21 cellular contexts compared by ENCODE assay signal in genomic region chr9:71925834-71926233, GRCh38. TPM values are rescaled to one million over a fixed set of nuclear protein-coding genes. Genes with fewer than 3 reads are reported as not detected.
DNase-seq lines count a peak whose midpoint lies in the region; ATAC-seq and FAIRE-seq lines count a peak whose summit lies in the region.
"Had no signal": no experiment of that assay in that cellular context is flagged by ENCODE, and none has a peak within 500 bp of the region (broad histone marks: within the 10 kb centered on the region; RNA-seq: fewer than 3 reads in every experiment).

No MANE protein-coding gene starts in this region.

- H3K4me1 ChIP-seq in HUES64 (ENCODE audit: insufficient read depth, low read length) = peaks cover 45% of the 10 kb centered on the region

- H3K27me3 ChIP-seq in HUES64 (ENCODE audit: insufficient read depth, low read length) = no peaks in the 10 kb centered on the region

- 0 out of 2 replicates have a peak overlapping the region, but pooled peaks have one; percentile 0 for H3K27ac ChIP-seq in HUES64 (ENCODE audit: low read depth, low read length)
- H3K27ac ChIP-seq: C4-2B, HL-60, KMS-11 had no signal

- peaks cover 9% of the 10 kb centered on the region; the same call in 1 of the 2 replicates for H3K36me3 ChIP-seq in HUES64 (ENCODE audit: insufficient read depth, low read length)

- H3K9ac ChIP-seq in HUES64 (ENCODE audit: low read depth, low read length) = no peak overlapping the region; the same call in 1 of the 2 replicates
- H3K9ac ChIP-seq: KMS-11 had no signal

- no peak for ATAC-seq in GM21423 (IDR thresholded peaks at IDR 0.05; ENCODE audit: unreplicated experiment)
- ATAC-seq: HCT116 had no signal

- peak; percentile 11 for FAIRE-seq in GM19239 (lab: Jason Lieb, UNC)
- FAIRE-seq: A204.1, GM12891 had no signal

- no peaks in the 10 kb centered on the region for H3K9me3 ChIP-seq in HUES64 (ENCODE audit: insufficient read depth, low read depth, low read length)

- no peak overlapping the region for H3K4me3 ChIP-seq in HUES64 (ENCODE audit: low read length)

- peak; percentile 80 for DNase-seq in COLO829 (ENCODE audit: low spot score)
- no peak for DNase-seq in GM19239 (ENCODE audit: insufficient read length, low spot score)
- DNase-seq in pons (ENCODE audit: low spot score) = peak; percentile 58
- no peak for DNase-seq in SHP77 treated with DMSO at 0.1 percent for 48 hours (lab: John Stamatoyannopoulos, UW)
- no peak for DNase-seq in NCI-H1105 treated with DMSO at 0.1 percent for 48 hours (lab: John Stamatoyannopoulos, UW)
- DNase-seq: ACHN; AML-193; Calu3; CD4-positive, alpha-beta T cell; DMS53; DND-41; EL; HFFc6 had no signal

RNA-seq across cellular contexts. Expression of gene C9orf85, which starts 14.4 kb away (rescaled TPM):
- 15.4 TPM for polyA plus RNA-seq in HUES64 (2013, experiment 1 of 2)
- 13.4 TPM for polyA plus RNA-seq in HUES64 (2013, experiment 2 of 2)

RNA-seq across cellular contexts. Expression of gene ABHD17B, which starts 14.8 kb away (rescaled TPM):
- polyA plus RNA-seq in HUES64 (2013, experiment 1 of 2) = 58.7 TPM
- polyA plus RNA-seq in HUES64 (2013, experiment 2 of 2) = 57.7 TPM

Comparison
In these comparisons a context has a peak if more than half of its experiments do, and no peak if none do; other contexts are left out.
1. DNase-seq: peak in COLO829 (single experiment) and pons (single experiment); none in GM19239 (single experiment), SHP77 treated with DMSO at 0.1 percent for 48 hours (single experiment) and NCI-H1105 treated with DMSO at 0.1 percent for 48 hours (single experiment).